ENCODE assay signal across 1 cellular context in genomic region chr11:32420937-32421532, GRCh38.
A peak's percentile ranks its signal among the peaks of the same experiment; 100 is the strongest.
TF ChIP-seq lines count a peak whose summit lies in the region.

No MANE protein-coding gene starts in this region.

TF ChIP-seq in K562, 482 proteins besides CTCF, POLR2A, EP300 and RAD21 (continued from another document and continues in another):
- TF ChIP-seq DPF2 (IDR thresholded peaks at IDR 0.05), result peak; percentile 82; the same call in 1 of the 2 replicates
- peak; percentile 51; the same call in 1 of the 2 replicates for TF ChIP-seq ZNF583 (CRISPR knock-in tag; IDR thresholded peaks at IDR 0.05)
- no peak for TF ChIP-seq PREB (CRISPR knock-in tag; IDR thresholded peaks at IDR 0.05)
- TF ChIP-seq FOXA1 (IDR thresholded peaks at IDR 0.05; ENCODE audit: borderline replicate concordance), result no peak
- TF ChIP-seq BACH1 (tag; IDR thresholded peaks at IDR 0.05), result no peak
- TF ChIP-seq SMAD4 (CRISPR knock-in tag; conservative IDR thresholded peaks at IDR 0.05), result peak; percentile 86
- peak; percentile 90 for TF ChIP-seq ZNF395 (CRISPR knock-in tag; IDR thresholded peaks at IDR 0.05)
- no peak for TF ChIP-seq SMARCB1 (IDR thresholded peaks at IDR 0.05; ENCODE audit: insufficient read length, low read depth)
- no peak; the same call in 1 of the 2 replicates for TF ChIP-seq STAT5A (IDR thresholded peaks at IDR 0.05; ENCODE audit: borderline replicate concordance, low read length)
- no peak for TF ChIP-seq ATF1 (CRISPR knock-in tag; IDR thresholded peaks at IDR 0.05)
- TF ChIP-seq ATF1 (tag; IDR thresholded peaks at IDR 0.05), result peak; percentile 43; the same call in 1 of the 2 replicates
- peak; percentile 96 for TF ChIP-seq ETV5 (CRISPR knock-in tag; IDR thresholded peaks at IDR 0.05; ENCODE audit: low read depth)
- no peak for TF ChIP-seq HNRNPH1 (optimal IDR thresholded peaks at IDR 0.05; ENCODE audit: low read depth, low read length)
- 0 out of 2 replicates have a peak, but pooled peaks have one; percentile 38 for TF ChIP-seq ZNF445 (CRISPR knock-in tag; IDR thresholded peaks at IDR 0.05; ENCODE audit: low read depth)
- peak; percentile 55; the same call in 1 of the 2 replicates for TF ChIP-seq MYC (IDR thresholded peaks at IDR 0.05; ENCODE audit: low read depth, low read length)
- TF ChIP-seq MYC (CRISPR knock-in tag; IDR thresholded peaks at IDR 0.05; ENCODE audit: borderline replicate concordance, low read depth), result no peak
- peak in 1 of 2 experiments; percentile 66; a peak in 2 of 4 replicates for TF ChIP-seq ZNF639 (CRISPR knock-in tag; conservative IDR thresholded peaks at IDR 0.05 in 1 of 2, IDR thresholded peaks at IDR 0.05 in 1 of 2)
- no peak for TF ChIP-seq E2F1 (CRISPR knock-in tag; IDR thresholded peaks at IDR 0.05)
- no peak; the same call in 1 of the 2 replicates for TF ChIP-seq ZNF311 (CRISPR knock-in tag; IDR thresholded peaks at IDR 0.05)
- TF ChIP-seq ELF1 (tag; IDR thresholded peaks at IDR 0.05), result no peak
- TF ChIP-seq RBBP5 (IDR thresholded peaks at IDR 0.05; ENCODE audit: borderline replicate concordance, insufficient read depth, low read length, poor library complexity, severe bottlenecking), result peak; percentile 69
- no peak for TF ChIP-seq ZBTB34 (CRISPR knock-in tag; IDR thresholded peaks at IDR 0.05)
- peak; percentile 70; the same call in 1 of the 2 replicates for TF ChIP-seq SMARCA4 (IDR thresholded peaks at IDR 0.05)
- peak; percentile 61; the same call in 1 of the 2 replicates for TF ChIP-seq CXXC5 (CRISPR knock-in tag; IDR thresholded peaks at IDR 0.05)
- TF ChIP-seq GTF3C2 (IDR thresholded peaks at IDR 0.05; ENCODE audit: borderline replicate concordance, extremely low read depth, insufficient read length), result no peak
- no peak for TF ChIP-seq CSDE1 (IDR thresholded peaks at IDR 0.05)
- no peak; the same call in 1 of the 2 replicates for TF ChIP-seq CREB3L1 (IDR thresholded peaks at IDR 0.05; ENCODE audit: borderline replicate concordance, low read depth)
- TF ChIP-seq NEUROD1 (IDR thresholded peaks at IDR 0.05; ENCODE audit: borderline replicate concordance, low read depth, low read length, partially characterized antibody), result peak; percentile 70
- no peak for TF ChIP-seq ZNF444 (CRISPR knock-in tag; IDR thresholded peaks at IDR 0.05)
- TF ChIP-seq RFX5 (IDR thresholded peaks at IDR 0.05; ENCODE audit: low read depth, low read length), result no peak
- TF ChIP-seq ZNF175 (CRISPR knock-in tag; IDR thresholded peaks at IDR 0.05; ENCODE audit: low read depth), result 0 out of 2 replicates have a peak, but pooled peaks have one; percentile 64
- TF ChIP-seq ZNF592 (IDR thresholded peaks at IDR 0.05), result peak; percentile 93
- peak; percentile 69; the same call in 1 of the 2 replicates for TF ChIP-seq ZBTB17 (CRISPR knock-in tag; IDR thresholded peaks at IDR 0.05)
- TF ChIP-seq ESRRA (IDR thresholded peaks at IDR 0.05; ENCODE audit: borderline replicate concordance, low read depth), result peak; percentile 75; the same call in 1 of the 2 replicates
- no peak for TF ChIP-seq ZNF436 (CRISPR knock-in tag; IDR thresholded peaks at IDR 0.05)
- TF ChIP-seq ZC3H8 (IDR thresholded peaks at IDR 0.05), result no peak
- TF ChIP-seq RNF2 (IDR thresholded peaks at IDR 0.05), result peak; percentile 97
- TF ChIP-seq CC2D1A (IDR thresholded peaks at IDR 0.05), result no peak
- peak in 1 of 2 experiments; percentile 45; a peak in 1 of 4 replicates for TF ChIP-seq RCOR1 (IDR thresholded peaks at IDR 0.05; ENCODE audit: borderline replicate concordance in 1 of 2, low read depth in 2 of 2, low read length in 2 of 2)
- TF ChIP-seq ARID1B (IDR thresholded peaks at IDR 0.05), result peak; percentile 77
- TF ChIP-seq POLR2H (tag; IDR thresholded peaks at IDR 0.05; ENCODE audit: low read depth), result peak; percentile 43; the same call in 1 of the 2 replicates
- peak; percentile 25; the same call in 1 of the 2 replicates for TF ChIP-seq SMARCC2 (IDR thresholded peaks at IDR 0.05; ENCODE audit: low read depth)
- TF ChIP-seq LEF1 (IDR thresholded peaks at IDR 0.05), result peak; percentile 82; the same call in 1 of the 2 replicates
- no peak for TF ChIP-seq ZNF77 (CRISPR knock-in tag; IDR thresholded peaks at IDR 0.05)
- peak; percentile 18; the same call in 1 of the 2 replicates for TF ChIP-seq ZNF41 (CRISPR knock-in tag; conservative IDR thresholded peaks at IDR 0.05)
- 0 out of 2 replicates have a peak, but pooled peaks have one; percentile 43 for TF ChIP-seq MYNN (IDR thresholded peaks at IDR 0.05)
- no peak for TF ChIP-seq MYNN (CRISPR knock-in tag; IDR thresholded peaks at IDR 0.05)
- no peak for TF ChIP-seq RFX1 (IDR thresholded peaks at IDR 0.05)
- TF ChIP-seq MAFK (IDR thresholded peaks at IDR 0.05; ENCODE audit: low read length), result no peak
- peak; percentile 37; the same call in 1 of the 2 replicates for TF ChIP-seq RB1 (IDR thresholded peaks at IDR 0.05; ENCODE audit: low read depth)
- 0 out of 2 replicates have a peak, but pooled peaks have one; percentile 17 for TF ChIP-seq MBD2 (IDR thresholded peaks at IDR 0.05; ENCODE audit: borderline replicate concordance, low read depth)
- TF ChIP-seq DNMT1 (IDR thresholded peaks at IDR 0.05), result no peak
- no peak for TF ChIP-seq ZC3H11A (IDR thresholded peaks at IDR 0.05; ENCODE audit: low read depth, low read length)
- no peak for TF ChIP-seq PTRF (tag; IDR thresholded peaks at IDR 0.05)
- TF ChIP-seq, protein P1, sequence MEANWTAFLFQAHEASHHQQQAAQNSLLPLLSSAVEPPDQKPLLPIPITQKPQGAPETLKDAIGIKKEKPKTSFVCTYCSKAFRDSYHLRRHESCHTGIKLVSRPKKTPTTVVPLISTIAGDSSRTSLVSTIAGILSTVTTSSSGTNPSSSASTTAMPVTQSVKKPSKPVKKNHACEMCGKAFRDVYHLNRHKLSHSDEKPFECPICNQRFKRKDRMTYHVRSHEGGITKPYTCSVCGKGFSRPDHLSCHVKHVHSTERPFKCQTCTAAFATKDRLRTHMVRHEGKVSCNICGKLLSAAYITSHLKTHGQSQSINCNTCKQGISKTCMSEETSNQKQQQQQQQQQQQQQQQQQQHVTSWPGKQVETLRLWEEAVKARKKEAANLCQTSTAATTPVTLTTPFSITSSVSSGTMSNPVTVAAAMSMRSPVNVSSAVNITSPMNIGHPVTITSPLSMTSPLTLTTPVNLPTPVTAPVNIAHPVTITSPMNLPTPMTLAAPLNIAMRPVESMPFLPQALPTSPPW (CRISPR knock-in tag; IDR thresholded peaks at IDR 0.05), result peak; percentile 67
- TF ChIP-seq HMG20A (CRISPR knock-in tag; conservative IDR thresholded peaks at IDR 0.05), result 0 out of 2 replicates have a peak, but pooled peaks have one; percentile 16
